In genomic region chrX:41335590-41336331, GRCh38 we compare ENCODE assay signal across 1 cellular context.
TF ChIP-seq lines count a peak whose summit lies in the region.

No MANE protein-coding gene starts in this region.

TF ChIP-seq in SK-N-SH treated with all-trans-retinoic acid at 6 μM for 48 hours, 23 proteins besides CTCF, POLR2A, EP300 and RAD21 (continued from another document):
- TF ChIP-seq PATZ1 (CRISPR knock-in tag; IDR thresholded peaks at IDR 0.05; ENCODE audit: borderline replicate concordance): no peak
- TF ChIP-seq ZFP30 (CRISPR knock-in tag; IDR thresholded peaks at IDR 0.05): no peak
- TF ChIP-seq CSRNP3 (CRISPR knock-in tag; IDR thresholded peaks at IDR 0.05): no peak
- no peak for TF ChIP-seq CSDC2 (CRISPR knock-in tag; IDR thresholded peaks at IDR 0.05)
- no peak for TF ChIP-seq ZFP3 (CRISPR knock-in tag; IDR thresholded peaks at IDR 0.05)
- no peak for TF ChIP-seq RARB (CRISPR knock-in tag; IDR thresholded peaks at IDR 0.05)
- no peak for TF ChIP-seq CREB5 (CRISPR knock-in tag; IDR thresholded peaks at IDR 0.05; ENCODE audit: low read depth)
- no peak for TF ChIP-seq ZNF8 (CRISPR knock-in tag; IDR thresholded peaks at IDR 0.05)
- TF ChIP-seq ARNTL (CRISPR knock-in tag; IDR thresholded peaks at IDR 0.05; ENCODE audit: borderline replicate concordance, low read depth): no peak
- TF ChIP-seq ZNF70 (CRISPR knock-in tag; IDR thresholded peaks at IDR 0.05): no peak
